In genomic region chr13:24713022-24713421, GRCh38 we compare ENCODE assay signal across 34 cellular contexts. TPM values are rescaled to one million over a fixed set of nuclear protein-coding genes. Genes with fewer than 3 reads are reported as not detected.
DNase-seq lines count a peak whose midpoint lies in the region; ATAC-seq and TF ChIP-seq lines count a peak whose summit lies in the region.
"Had no signal": no experiment of that assay in that cellular context is flagged by ENCODE, and none has a peak within 500 bp of the region (broad histone marks: within the 10 kb centered on the region; RNA-seq: fewer than 3 reads in every experiment).

No MANE protein-coding gene starts in this region.

- H3K4me1 ChIP-seq in right cardiac atrium (ENCODE audit: control insufficient read depth, insufficient read depth, low read length) (peaks cover 3% of the 10 kb centered on the region), SK-N-SH (ENCODE audit: control insufficient read depth in 1 of 2, insufficient read depth in 2 of 2, low read depth in 1 of 2, low read length in 1 of 2) (no peaks in the 10 kb centered on the region)
- H3K4me1 ChIP-seq: colonic mucosa, testis, uterus had no signal

- H3K36me3 ChIP-seq in SK-N-SH (replicated peaks in 1 of 2; ENCODE audit: control insufficient read depth in 1 of 2, insufficient read depth in 2 of 2, low read length in 1 of 2): no peaks in the 10 kb centered on the region
- H3K36me3 ChIP-seq: colonic mucosa, uterus had no signal

- TF ChIP-seq CTCF in GM13977 (IDR thresholded peaks at IDR 0.05; ENCODE audit: extremely low read depth, insufficient read depth, missing control alignments) (peak; percentile 10), retinal pigment epithelial cell (conservative IDR thresholded peaks at IDR 0.05; ENCODE audit: low read depth, low read length) (no peak), SK-N-SH (IDR thresholded peaks at IDR 0.05) (no peak)

- POLR2A ChIA-PET in SK-N-SH (lab: Yijun Ruan, JAX): no interaction called here

- H3K27ac ChIP-seq in right cardiac atrium (ENCODE audit: low read length) (no peak overlapping the region), SK-N-SH (ENCODE audit: low read depth in 2 of 2, low read length in 1 of 2) (no peak overlapping the region)
- H3K27ac ChIP-seq: colonic mucosa, skin epidermis, testis, uterus had no signal

- peak; percentile 78 to 87 for ATAC-seq in right cardiac atrium
- ATAC-seq: left colon, PC-3 had no signal

- H3K9me3 ChIP-seq in right cardiac atrium (ENCODE audit: control insufficient read depth, low read length) (no peaks in the 10 kb centered on the region), SK-N-SH (no peaks in the 10 kb centered on the region)
- H3K9me3 ChIP-seq: colonic mucosa, testis, uterus had no signal

- intact Hi-C loops in right cardiac atrium (cut with DNase I): no loop called here

- DNase-seq in GM13977 (ENCODE audit: low spot score): no peak
- DNase-seq in astrocyte of the hippocampus (ENCODE audit: low read depth, low spot score): peak; percentile 10
- DNase-seq in right cardiac atrium: peak; percentile 44 to 68 (median 62)
- peak; percentile 56 for DNase-seq in retinal pigment epithelial cell (ENCODE audit: low read depth)
- no peak for DNase-seq in UCSD-AML1 (lab: John Stamatoyannopoulos, UW; ENCODE audit: unreplicated experiment)
- DNase-seq in activated CD4-positive, alpha-beta T cell treated with anti-CD3 and anti-CD28 coated beads, Interleukin-2, amount 50 U/mL, for 48 hours: no peak
- no peak for DNase-seq in ureter (ENCODE audit: low spot score)
- DNase-seq in SK-N-SH: no peak
- DNase-seq: activated CD4-positive, alpha-beta memory T cell treated with anti-CD3 and anti-CD28 coated beads, Interleukin-2, amount 10 ng/mL, durations not matched to agents 7 days and 5 days; activated CD4-positive, alpha-beta T cell treated with anti-CD3 and anti-CD28 coated beads for 1 hour; activated CD8-positive, alpha-beta memory T cell treated with anti-CD3 and anti-CD28 coated beads, Interleukin-2, amount 50 U/mL, for 4 hours; activated naive CD4-positive, alpha-beta T cell; AML-193; CD4-positive, alpha-beta memory T cell; colonic mucosa; effector CD8-positive, alpha-beta T cell; immature natural killer cell; left colon; naive B cell; NCI-H1092 treated with DMSO at 0.1 percent for 48 hours; NCI-H1694 treated with DMSO at 0.1 percent for 48 hours; NCI-H524 treated with DMSO at 0.1 percent for 48 hours; NK-92 treated with Interleukin-12 subunit alpha and Interleukin-12 subunit beta, amount 100 ng/mL, for 24 hours; PC-3; stimulated activated naive CD4-positive, alpha-beta T cell; T-helper 2 cell; testis; uterus had no signal

- no peak overlapping the region for H3K4me2 ChIP-seq in SK-N-SH

- H4K20me1 ChIP-seq in SK-N-SH (ENCODE audit: insufficient read depth): no peaks in the 10 kb centered on the region

- TF ChIP-seq EP300 in SK-N-SH (IDR thresholded peaks at IDR 0.05; ENCODE audit: borderline replicate concordance in 1 of 2, low read depth in 1 of 2, low read length in 1 of 2): no peak

- H2AFZ ChIP-seq in SK-N-SH (ENCODE audit: low read depth): no peak overlapping the region

- no peaks in the 10 kb centered on the region for H3K9me2 ChIP-seq in SK-N-SH

- no peak for TF ChIP-seq RAD21 in SK-N-SH (IDR thresholded peaks at IDR 0.05; ENCODE audit: low read length)

- CTCF ChIA-PET in SK-N-SH (lab: Yijun Ruan, JAX): interaction anchor here (1.2 to 1.5 kb wide), 4 partner anchors 10 to 41 kb away, joined by 3 to 5 read pairs (median 4); no protein-coding TSS in a partner anchor

- H3F3A ChIP-seq in SK-N-SH (replicated peaks; ENCODE audit: insufficient read depth): no peaks in the 10 kb centered on the region

- H3K79me2 ChIP-seq in SK-N-SH (ENCODE audit: insufficient read depth): no peaks in the 10 kb centered on the region

- H3K4me3 ChIP-seq in right cardiac atrium (ENCODE audit: low read length) (no peak overlapping the region), retinal pigment epithelial cell (ENCODE audit: low read length) (no peak overlapping the region), SK-N-SH (ENCODE audit: low read depth in 2 of 2, low read length in 1 of 2) (no peak overlapping the region)
- H3K4me3 ChIP-seq: colonic mucosa, skin epidermis, testis, uterus had no signal

- in situ Hi-C loops in GM13977 (cut with MboI; ENCODE audit: low pct_unique_long_range_greater_than_20kb, low sequenced_read_pairs, unreplicated experiment): no loop called here

- H3K9ac ChIP-seq in SK-N-SH: no peak overlapping the region

- H3K27me3 ChIP-seq in right cardiac atrium (ENCODE audit: control insufficient read depth, insufficient read depth): no peaks in the 10 kb centered on the region
- H3K27me3 ChIP-seq in SK-N-SH (ENCODE audit: insufficient read depth): no peaks in the 10 kb centered on the region; the same call in 1 of the 2 replicates
- H3K27me3 ChIP-seq: colonic mucosa, testis, uterus had no signal

- 18% methylated on average over 2 of the region's 2 CpGs for WGBS in right cardiac atrium
- 35% methylated on average over 2 of the region's 2 CpGs for WGBS in SK-N-SH (ENCODE audit: low lambda C conversion rate)

TF ChIP-seq in SK-N-SH, 30 proteins besides CTCF, POLR2A, EP300 and RAD21:
- TF ChIP-seq ELF1 (IDR thresholded peaks at IDR 0.05) (no peak), MAX (IDR thresholded peaks at IDR 0.05; ENCODE audit: low read depth) (no peak)

RNA-seq across cellular contexts. Expression of gene ATP12A, which starts 32.8 kb away (rescaled TPM):
- total RNA-seq in right cardiac atrium (not detected), ureter (0.10 TPM)
- polyA plus RNA-seq in right cardiac atrium (not detected), SK-N-SH (2012; rRNA removed) (not detected in 2 replicates)
- not detected in 2 replicates for polyA plus RNA-seq in SK-N-SH (2012; cell fraction: cytosol; rRNA removed)
- polyA plus RNA-seq in SK-N-SH (2012; cell fraction: nucleus; rRNA removed): not detected in 2 replicates
- total RNA-seq: CD4-positive, alpha-beta memory T cell; HT-29; pulmonary artery endothelial cell; uterus had no signal
- polyA plus RNA-seq: CD4-positive, alpha-beta memory T cell; immature natural killer cell had no signal

RNA-seq across cellular contexts. Expression of gene RNF17, which starts 50.9 kb away (rescaled TPM):
- 1 to 10 TPM in 1 of 4 donors, not detected in 3; 1.1 TPM for total RNA-seq in right cardiac atrium
- polyA plus RNA-seq in right cardiac atrium: not detected
- total RNA-seq in ureter: not detected
- not detected in 2 replicates for polyA plus RNA-seq in SK-N-SH (2012; rRNA removed)
- not detected in 2 replicates for polyA plus RNA-seq in SK-N-SH (2012; cell fraction: cytosol; rRNA removed)
- not detected in 2 replicates for polyA plus RNA-seq in SK-N-SH (2012; cell fraction: nucleus; rRNA removed)
- total RNA-seq: A673; activated CD4-positive, alpha-beta memory T cell treated with anti-CD3 and anti-CD28 coated beads, Interleukin-2, amount 10 ng/mL, durations not matched to agents 7 days and 5 days; bronchial epithelial cell; CD4-positive, alpha-beta memory T cell; colonic mucosa; H4; HT-29; PC-3; pulmonary artery endothelial cell had no signal
- polyA plus RNA-seq: immature natural killer cell had no signal

Comparison
In these comparisons a context has a peak if more than half of its experiments do, and no peak if none do; other contexts are left out.
1. DNase-seq: peak in astrocyte of the hippocampus (single experiment), right cardiac atrium (3 of 3) and retinal pigment epithelial cell (single experiment); none in GM13977 (single experiment), UCSD-AML1 (single experiment), activated CD4-positive, alpha-beta T cell treated with anti-CD3 and anti-CD28 coated beads, Interleukin-2, amount 50 U/mL, for 48 hours (0 of 2), ureter (single experiment) and SK-N-SH (single experiment).